Comparison of ENCODE assay signal across 1 cellular context in genomic region chr14:50321009-50321660, GRCh38.
TF ChIP-seq lines count a peak whose summit lies in the region.

No MANE protein-coding gene starts in this region.

TF ChIP-seq in HCT116, 20 proteins besides CTCF, POLR2A, EP300 and RAD21:
- TF ChIP-seq SIN3A (IDR thresholded peaks at IDR 0.05; ENCODE audit: low read depth) = no peak
- peak; percentile 72 for TF ChIP-seq CBX3 (IDR thresholded peaks at IDR 0.05; ENCODE audit: low read depth)
- TF ChIP-seq JUND (IDR thresholded peaks at IDR 0.05) = no peak; the same call in 1 of the 2 replicates
- no peak for TF ChIP-seq REST (IDR thresholded peaks at IDR 0.05; ENCODE audit: low read depth)
- no peak for TF ChIP-seq TCF7L2 (IDR thresholded peaks at IDR 0.05; ENCODE audit: borderline replicate concordance, extremely low read depth, insufficient read depth, insufficient read length)
- no peak for TF ChIP-seq EGR1 (IDR thresholded peaks at IDR 0.05; ENCODE audit: low read depth)
- no peak for TF ChIP-seq ATF3 (IDR thresholded peaks at IDR 0.05)
- TF ChIP-seq ELF1 (IDR thresholded peaks at IDR 0.05; ENCODE audit: borderline replicate concordance, low read depth) = peak; percentile 14; the same call in 1 of the 2 replicates
- TF ChIP-seq POLR2AphosphoS5 (IDR thresholded peaks at IDR 0.05; ENCODE audit: low read depth, low read length) = no peak
- TF ChIP-seq FOSL1 (IDR thresholded peaks at IDR 0.05; ENCODE audit: low read depth) = peak; percentile 46
- no peak for TF ChIP-seq EZH2phosphoT487 (IDR thresholded peaks at IDR 0.05; ENCODE audit: borderline replicate concordance)
- no peak for TF ChIP-seq ZFX (IDR thresholded peaks at IDR 0.05)
- no peak for TF ChIP-seq ZNF274 (IDR thresholded peaks at IDR 0.05; ENCODE audit: low read depth, low read length)
- TF ChIP-seq SRF (IDR thresholded peaks at IDR 0.05; ENCODE audit: low read depth) = no peak; the same call in 1 of the 2 replicates
- no peak for TF ChIP-seq ZBTB33 (IDR thresholded peaks at IDR 0.05; ENCODE audit: extremely low read depth, insufficient replicate concordance, low read length)
- TF ChIP-seq EZH2 (IDR thresholded peaks at IDR 0.05) = no peak
- TF ChIP-seq MAX (IDR thresholded peaks at IDR 0.05) = peak; percentile 30
- TF ChIP-seq CEBPB (IDR thresholded peaks at IDR 0.05; ENCODE audit: low read depth) = peak; percentile 69
- peak; percentile 22 for TF ChIP-seq YY1 (IDR thresholded peaks at IDR 0.05; ENCODE audit: extremely low read depth, insufficient replicate concordance, low read depth, low read length)
